Comparison of ENCODE assay signal across 8 cellular contexts in the genomic region with DNA sequence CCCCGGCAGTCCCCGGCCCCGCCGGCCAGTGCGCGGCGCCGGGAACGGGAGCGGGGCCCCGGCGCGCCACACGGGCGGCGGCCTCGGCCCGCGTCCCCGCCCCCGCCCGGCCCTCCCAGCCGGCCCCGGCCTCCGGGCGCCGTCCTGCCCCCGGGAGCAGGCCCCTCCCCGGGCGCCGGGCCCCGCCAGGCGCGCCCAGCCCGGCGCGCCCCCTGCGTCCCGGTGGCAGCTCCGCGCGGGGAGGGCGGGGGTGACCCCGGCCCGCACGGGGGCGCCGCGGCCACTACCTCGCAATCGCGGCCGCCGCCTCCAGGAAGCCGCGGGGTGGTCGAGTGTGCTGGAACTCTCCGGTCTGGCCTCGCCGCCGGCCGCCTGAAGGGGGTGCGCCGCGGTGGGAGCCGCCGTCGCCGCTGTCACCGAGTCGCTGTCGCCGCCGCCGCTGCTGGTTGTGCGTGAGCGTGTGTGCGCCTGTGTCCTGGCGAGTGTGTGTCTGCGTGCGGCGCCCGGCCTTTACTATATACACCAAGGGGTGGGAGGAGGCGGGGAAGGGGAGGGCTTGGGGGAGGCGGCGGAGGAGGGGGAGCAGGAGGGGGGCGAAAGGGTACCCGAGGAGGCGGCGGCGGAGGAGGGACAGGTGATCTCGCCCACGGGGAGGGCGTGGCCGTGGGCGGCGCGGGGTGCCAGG. TPM values are rescaled to one million over a fixed set of nuclear protein-coding genes. Genes with fewer than 3 reads are reported as not detected.
DNase-seq lines count a peak whose midpoint lies in the region; ATAC-seq, FAIRE-seq and TF ChIP-seq lines count a peak whose summit lies in the region.

A gene (minus strand): TSS at position 488 of the 685 bp plus-strand sequence. CDS start 59,288 bp downstream, outside the sequence.

- H3K4ac ChIP-seq in H1 (replicated peaks; ENCODE audit: insufficient read length, low read depth, low read length), result no peak within 1 kb of the TSS

- ATAC-seq in naive B cell (ENCODE audit: low read depth in 2 of 2) (no peak), upper lobe of right lung (peak; percentile 83), HG03196 (IDR thresholded peaks at IDR 0.05; ENCODE audit: unreplicated experiment) (no peak), GM19397 (IDR thresholded peaks at IDR 0.05; ENCODE audit: unreplicated experiment) (no peak)

- H3K79me1 ChIP-seq in H1 (ENCODE audit: low read depth, low read length), result no peaks in the 10 kb centered on the region

- H3K27ac Mint-ChIP-seq in naive B cell, result no peak within 1 kb of the TSS

- peaks cover 0 to 7% (median 4%) of the 10 kb centered on the region in 3 donors for H3K4me1 Mint-ChIP-seq in naive B cell

- no peaks in the 10 kb centered on the region for H3K79me2 ChIP-seq in H1 (ENCODE audit: control insufficient read depth in 1 of 2, insufficient read depth in 2 of 2, low read length in 2 of 2)

- H3K4me3 ChIP-seq in HUES48 (ENCODE audit: low read depth, low read length), result peak within 1 kb of the TSS; percentile 65
- H3K4me3 ChIP-seq in H1 (ENCODE audit: extremely low read depth in 1 of 4, insufficient read depth in 2 of 4, low read depth in 3 of 4, low read length in 4 of 4), result peak within 1 kb of the TSS; percentile 40 to 74 (median 50)
- peak within 1 kb of the TSS; percentile 58 for H3K4me3 ChIP-seq in upper lobe of right lung

- no peak for TF ChIP-seq POLR2A in H1 (IDR thresholded peaks at IDR 0.05; ENCODE audit: control extremely low read depth in 1 of 2, low read depth in 2 of 2, low read length in 2 of 2)

- no peak within 1 kb of the TSS for H2BK120ac ChIP-seq in H1 (replicated peaks; ENCODE audit: low read depth, low read length)

- intact Hi-C loops in upper lobe of right lung (cut with DNase I), result no loop called here

- no peak within 1 kb of the TSS for H4K91ac ChIP-seq in H1 (replicated peaks; ENCODE audit: insufficient read length, low read length)

- no peaks in the 10 kb centered on the region for H3K9me3 ChIP-seq in HUES48 (ENCODE audit: control insufficient read depth, insufficient read depth, low read length)
- H3K9me3 ChIP-seq in H1 (ENCODE audit: insufficient read depth in 2 of 2, low read depth in 1 of 2, low read length in 1 of 2), result no peaks in the 10 kb centered on the region
- no peaks in the 10 kb centered on the region for H3K9me3 ChIP-seq in upper lobe of right lung

- H3K36me3 ChIP-seq in HUES48 (ENCODE audit: control insufficient read depth, insufficient read depth, low read length) (no peaks in the 10 kb centered on the region), H1 (ENCODE audit: control insufficient read depth in 2 of 4, insufficient read depth in 4 of 4, low read length in 3 of 4) (no peaks in the 10 kb centered on the region), upper lobe of right lung (no peaks in the 10 kb centered on the region)

- H3K27me3 ChIP-seq in HUES48 (ENCODE audit: control insufficient read depth, insufficient read depth, low read length), result peaks cover 90% of the 10 kb centered on the region
- peaks cover 12 to 41% (median 30%) of the 10 kb centered on the region in 4 experiments for H3K27me3 ChIP-seq in H1 (replicated peaks in 1 of 4; ENCODE audit: control insufficient read depth in 3 of 4, extremely low read depth in 1 of 4, insufficient read depth in 3 of 4, low read length in 3 of 4)
- H3K27me3 ChIP-seq in upper lobe of right lung, result no peaks in the 10 kb centered on the region

- H4K20me1 ChIP-seq in H1 (replicated peaks in 1 of 2; ENCODE audit: control insufficient read depth in 1 of 2, insufficient read depth in 2 of 2, low read length in 2 of 2), result peaks cover 0 to 3% of the 10 kb centered on the region in 2 experiments

- no peak within 1 kb of the TSS for H3K18ac ChIP-seq in H1 (ENCODE audit: extremely low read depth, low read length)

- peak within 1 kb of the TSS; percentile 82 to 87 for H3K4me2 ChIP-seq in H1 (ENCODE audit: insufficient read depth in 1 of 2, low read depth in 2 of 2, low read length in 2 of 2)

- no peak within 1 kb of the TSS for H3K23ac ChIP-seq in H1 (ENCODE audit: insufficient read length)

- H2BK15ac ChIP-seq in H1 (ENCODE audit: low read length), result no peak within 1 kb of the TSS

- no CpG with 5 or more reads among the region's 98 CpGs for WGBS in H1 (ENCODE audit: extremely low coverage in 1 of 2, insufficient coverage in 1 of 2, insufficient read length in 1 of 2, insufficient replicate concordance in 2 of 2, low coverage in 1 of 2, low lambda C conversion rate in 2 of 2, missing lambda C conversion rate in 1 of 2), 2 experiments

- FAIRE-seq in H1 (lab: Jason Lieb, UNC), result no peak

- peak in 1 of 2 experiments; percentile 51 for DNase-seq in H1 (ENCODE audit: low read depth in 1 of 2, low spot score in 2 of 2)
- no peak for DNase-seq in naive B cell
- DNase-seq in upper lobe of right lung, result peak; percentile 77
- no peak for DNase-seq in effector CD4-positive, alpha-beta T cell

- H3K14ac ChIP-seq in H1 (ENCODE audit: insufficient read length), result no peak within 1 kb of the TSS

- H3K23me2 ChIP-seq in H1 (ENCODE audit: low read depth, low read length), result peaks cover 7% of the 10 kb centered on the region; the same call in 1 of the 2 replicates

- CTCF ChIA-PET in H1 (lab: Charles Lee; ENCODE audit: partially characterized antibody), result no interaction called here

- H2BK5ac ChIP-seq in H1 (ENCODE audit: low read depth, low read length), result no peak within 1 kb of the TSS

- H4K8ac ChIP-seq in H1 (ENCODE audit: extremely low read depth, insufficient read depth, low read length), result no peak within 1 kb of the TSS

- H4K5ac ChIP-seq in H1 (ENCODE audit: insufficient read length, low read depth, low read length), result no peak within 1 kb of the TSS

- peaks cover 35 to 73% (median 59%) of the 10 kb centered on the region in 3 donors for H3K27me3 Mint-ChIP-seq in naive B cell

- H3K9ac ChIP-seq in HUES48 (ENCODE audit: low read depth, low read length) (no peak within 1 kb of the TSS), H1 (replicated peaks in 1 of 4; ENCODE audit: extremely low read depth in 1 of 4, low read depth in 3 of 4, low read length in 3 of 4) (no peak within 1 kb of the TSS)

- peaks cover 16% of the 10 kb centered on the region for H3K4me1 ChIP-seq in HUES48 (ENCODE audit: control insufficient read depth, insufficient read depth, low read length)
- peaks cover 0 to 7% (median 2%) of the 10 kb centered on the region in 4 experiments; a peak in 1 of 7 replicates for H3K4me1 ChIP-seq in H1 (replicated peaks in 1 of 4; ENCODE audit: control insufficient read depth in 3 of 4, insufficient read depth in 4 of 4, low read length in 3 of 4)
- no peaks in the 10 kb centered on the region for H3K4me1 ChIP-seq in upper lobe of right lung

- H2AFZ ChIP-seq in H1 (ENCODE audit: low read length), result peak within 1 kb of the TSS; percentile 44

- POLR2A ChIA-PET in H1 (lab: Charles Lee; ENCODE audit: partially characterized antibody), result no interaction called here

- no peak within 1 kb of the TSS for H2AK5ac ChIP-seq in H1 (ENCODE audit: low read depth, low read length)

- TF ChIP-seq CTCF in VCaP (conservative IDR thresholded peaks at IDR 0.05) (peak; percentile 34), H1 (IDR thresholded peaks at IDR 0.05; ENCODE audit: control extremely low read depth in 1 of 3, insufficient read depth in 1 of 3, low read depth in 1 of 3, low read length in 3 of 3) (peak in 1 of 3 experiments; percentile 7; a peak in 1 of 4 replicates), upper lobe of right lung (IDR thresholded peaks at IDR 0.05) (no peak)

- TF ChIP-seq EP300 in H1 (IDR thresholded peaks at IDR 0.05; ENCODE audit: borderline replicate concordance in 1 of 2, low read depth in 2 of 2, low read length in 2 of 2), result no peak

- peak within 1 kb of the TSS; percentile 43 to 80 (median 56) for H3K4me3 Mint-ChIP-seq in naive B cell

- TF ChIP-seq RAD21 in H1 (IDR thresholded peaks at IDR 0.05 in 1 of 2, conservative IDR thresholded peaks at IDR 0.05 in 1 of 2; ENCODE audit: low read depth in 2 of 2, low read length in 2 of 2), result 0 out of 4 replicates have a peak, but pooled peaks of 1 of the 2 experiments have one; percentile 1

- H2BK20ac ChIP-seq in H1 (ENCODE audit: low read length), result no peak within 1 kb of the TSS

- H3K27ac ChIP-seq in HUES48 (ENCODE audit: low read depth, low read length) (no peak within 1 kb of the TSS), VCaP (peak within 1 kb of the TSS; percentile 70), H1 (ENCODE audit: low read depth, low read length) (no peak within 1 kb of the TSS), upper lobe of right lung (peak within 1 kb of the TSS; percentile 42)

- no peak within 1 kb of the TSS for H3K56ac ChIP-seq in H1 (replicated peaks; ENCODE audit: insufficient read length, low read depth, low read length)

- no peak within 1 kb of the TSS for H2BK12ac ChIP-seq in H1 (ENCODE audit: low read depth, low read length)

- H3K36me3 Mint-ChIP-seq in naive B cell, result peaks cover 0 to 8% of the 10 kb centered on the region in 2 donors

- H3K9me3 Mint-ChIP-seq in naive B cell, result peaks cover 0 to 10% (median 3%) of the 10 kb centered on the region in 7 donors

TF ChIP-seq in H1, 55 proteins besides CTCF, POLR2A, EP300 and RAD21 (continues in another document):
- TF ChIP-seq CHD1 (IDR thresholded peaks at IDR 0.05; ENCODE audit: low read depth, low read length), result no peak
- TF ChIP-seq KDM4A (IDR thresholded peaks at IDR 0.05; ENCODE audit: low read depth, low read length, severe bottlenecking), result no peak
- no peak for TF ChIP-seq MAFK (IDR thresholded peaks at IDR 0.05; ENCODE audit: low read depth, low read length)
- TF ChIP-seq POLR2AphosphoS5 (IDR thresholded peaks at IDR 0.05; ENCODE audit: low read depth, low read length), result no peak
- no peak for TF ChIP-seq SP4 (IDR thresholded peaks at IDR 0.05; ENCODE audit: low read length)

RNA-seq across cellular contexts. Expression of the gene that starts here (rescaled TPM):
- total RNA-seq in H1 (2021; fragmentation: NEBNext Ultra II Directional; extraction: Animal tissue kit (Norgen Biotek cat#: 25700)), result 1.6 and 2.0 TPM in 2 replicates
- polyA plus RNA-seq in H1 (2011; rRNA removed) (0.60 and 0.96 TPM in 2 replicates), naive B cell (ENCODE audit: low read depth in 6 of 6) (not detected)
- polyA plus RNA-seq in H1 (2011; cell fraction: cytosol; rRNA removed), result 0.57 TPM
- 0.71 TPM for polyA plus RNA-seq in H1 (2011; cell fraction: nucleus; rRNA removed)
- 1.1 to 1.4 TPM (median 1.3 TPM) in 4 replicates for polyA plus RNA-seq in H1 (2012, experiment 1 of 2)
- 0.98 TPM for polyA plus RNA-seq in H1 (2012, experiment 2 of 2)
- polyA plus RNA-seq in H1 (2013, experiment 1 of 2), result 0.93 TPM
- polyA plus RNA-seq in H1 (2013, experiment 2 of 2), result 1.0 TPM
- polyA minus RNA-seq in H1 (2011; rRNA and poly(A)+ RNA removed), result 0.37 and 0.38 TPM in 2 replicates
- polyA minus RNA-seq in H1 (2011; cell fraction: cytosol; rRNA and poly(A)+ RNA removed), result 0.51 TPM
- polyA minus RNA-seq in H1 (2011; cell fraction: nucleus; rRNA and poly(A)+ RNA removed), result not detected
- total RNA-seq in upper lobe of right lung, result 32.1 TPM

Comparison
In these comparisons a context has a peak if more than half of its experiments do, and no peak if none do; other contexts are left out.
1. RNA of the gene that starts here (total RNA-seq): 32.1 TPM in upper lobe of right lung (single experiment); 1.6 to 2.0 TPM in H1; every median in the first group is over 10 times any median in the second.
2. H3K27ac ChIP-seq: peak in VCaP (single experiment) and upper lobe of right lung (single experiment); none in HUES48 (single experiment) and H1 (single experiment).
3. Peak in every context shown above with its lines, with median percentiles within 50 percentile points of each other: H3K4me3 ChIP-seq.